10 cellular contexts compared by ENCODE assay signal in genomic region chr10:80413152-80413996, GRCh38. TPM values are rescaled to one million over a fixed set of nuclear protein-coding genes. Genes with fewer than 3 reads are reported as not detected.
DNase-seq lines count a peak whose midpoint lies in the region; ATAC-seq, FAIRE-seq and TF ChIP-seq lines count a peak whose summit lies in the region.
"Had no signal": no experiment of that assay in that cellular context is flagged by ENCODE, and none has a peak within 500 bp of the region (broad histone marks: within the 10 kb centered on the region; RNA-seq: fewer than 3 reads in every experiment).

No MANE protein-coding gene starts in this region.

- H2AFZ ChIP-seq in endothelial cell of umbilical vein (ENCODE audit: low read depth, low read length), result no peak overlapping the region
- H2AFZ ChIP-seq: PC-9 had no signal

- no peaks in the 10 kb centered on the region for H3K9me3 ChIP-seq in Caco-2
- no peaks in the 10 kb centered on the region for H3K9me3 ChIP-seq in endothelial cell of umbilical vein (replicated peaks; ENCODE audit: control insufficient read depth, insufficient read depth, low read length)
- H3K9me3 ChIP-seq: upper lobe of left lung had no signal

- H3K27ac ChIP-seq in endothelial cell of umbilical vein (ENCODE audit: insufficient read depth, low read depth, low read length), result peak overlapping the region; percentile 93
- H3K27ac ChIP-seq: PC-9 had no signal

- peak overlapping the region; percentile 23 for H3K27ac Mint-ChIP-seq in Caco-2 (ENCODE audit: unreplicated experiment)
- peak overlapping the region; percentile 90 for H3K27ac Mint-ChIP-seq in neural crest cell (ENCODE audit: unreplicated experiment)

- H3K27me3 ChIP-seq in Caco-2 (replicated peaks; ENCODE audit: control insufficient read depth, insufficient read depth, low read length) (no peaks in the 10 kb centered on the region), endothelial cell of umbilical vein (ENCODE audit: control insufficient read depth in 2 of 2, insufficient read depth in 2 of 2, low read length in 2 of 2) (no peaks in the 10 kb centered on the region)
- H3K27me3 ChIP-seq: upper lobe of left lung had no signal

- peaks cover 84% of the 10 kb centered on the region for H3K79me2 ChIP-seq in endothelial cell of umbilical vein (ENCODE audit: control insufficient read depth, insufficient read depth, low read length)

- no peak for ATAC-seq in GM21619 (IDR thresholded peaks at IDR 0.05; ENCODE audit: unreplicated experiment)

- POLR2A ChIA-PET in Caco-2 (lab: Charles Lee) (no interaction called here), endothelial cell of umbilical vein (lab: Charles Lee) (no interaction called here)

- peak overlapping the region; percentile 70 for H3K4me2 ChIP-seq in endothelial cell of umbilical vein (ENCODE audit: insufficient read depth, low read length)
- H3K4me2 ChIP-seq: PC-9 had no signal

- H3K9me1 ChIP-seq in endothelial cell of umbilical vein (replicated peaks; ENCODE audit: control insufficient read depth, extremely low read depth, insufficient read depth, low read length), result no peaks in the 10 kb centered on the region

- peak; percentile 89 for FAIRE-seq in endothelial cell of umbilical vein (lab: Jason Lieb, UNC)

- H3K4me3 Mint-ChIP-seq in Caco-2 (ENCODE audit: unreplicated experiment) (no peak overlapping the region), neural crest cell (peak overlapping the region; percentile 72)

- H3K4me3 ChIP-seq in Caco-2 (ENCODE audit: low read depth, low read length) (no peak overlapping the region), endothelial cell of umbilical vein (replicated peaks in 1 of 3; ENCODE audit: insufficient read depth in 1 of 3, low read depth in 1 of 3, low read length in 3 of 3) (peak overlapping the region in 2 of 3 experiments; percentile 29 to 47)
- H3K4me3 ChIP-seq: PC-9, upper lobe of left lung had no signal

- peaks cover 8% of the 10 kb centered on the region for H3K36me3 Mint-ChIP-seq in Caco-2 (ENCODE audit: insufficient read depth, unreplicated experiment)
- H3K36me3 Mint-ChIP-seq in neural crest cell (ENCODE audit: low read depth), result peaks cover 4% of the 10 kb centered on the region

- no peaks in the 10 kb centered on the region for H4K20me1 ChIP-seq in endothelial cell of umbilical vein (replicated peaks; ENCODE audit: control insufficient read depth, extremely low read depth, insufficient read depth, low read length)

- TF ChIP-seq CTCF in Caco-2 (IDR thresholded peaks at IDR 0.05; ENCODE audit: insufficient read depth in 1 of 2, low read depth in 1 of 2, low read length in 1 of 2, severe bottlenecking in 1 of 2, unreplicated experiment in 1 of 2) (no peak), endothelial cell of umbilical vein (IDR thresholded peaks at IDR 0.05; ENCODE audit: extremely low read depth in 1 of 2, insufficient read depth in 1 of 2, low read depth in 1 of 2, low read length in 2 of 2) (no peak), neural crest cell (conservative IDR thresholded peaks at IDR 0.05) (no peak)

- H3K27me3 Mint-ChIP-seq in Caco-2 (ENCODE audit: insufficient read depth, unreplicated experiment), result no peaks in the 10 kb centered on the region
- H3K27me3 Mint-ChIP-seq in neural crest cell (ENCODE audit: low read depth), result no peaks in the 10 kb centered on the region

- BruUV-seq in Caco-2 (replicated peaks; lab: Mats Ljungman, UMichigan) (no TSS peak), endothelial cell of umbilical vein (replicated peaks; lab: Mats Ljungman, UMichigan) (TSS peak; percentile 11)

- H3K4me1 Mint-ChIP-seq in Caco-2 (ENCODE audit: low read depth, unreplicated experiment) (peaks cover 55% of the 10 kb centered on the region), neural crest cell (peaks cover 90% of the 10 kb centered on the region)

- peak overlapping the region; percentile 76 for H3K9ac ChIP-seq in endothelial cell of umbilical vein (replicated peaks; ENCODE audit: extremely low read depth, insufficient read depth, low read length)

- CTCF ChIA-PET in Caco-2 (lab: Charles Lee), result no interaction called here
- CTCF ChIA-PET in endothelial cell of umbilical vein (lab: Charles Lee), result interaction anchor here (1.2 to 3.3 kb wide), 9 partner anchors 10 to 250 kb away, joined by 3 to 29 read pairs (median 7); no protein-coding TSS in a partner anchor

- H3K9me3 Mint-ChIP-seq in Caco-2 (ENCODE audit: unreplicated experiment) (no peaks in the 10 kb centered on the region), neural crest cell (no peaks in the 10 kb centered on the region)

- DNase-seq in Caco-2, result no peak
- DNase-seq in NCI-H510A (lab: John Stamatoyannopoulos, UW), result peak; percentile 23
- peak; percentile 88 for DNase-seq in endothelial cell of umbilical vein (ENCODE audit: low read depth, low spot score)
- no peak for DNase-seq in neural crest cell (ENCODE audit: low read depth, low spot score)
- no peak for DNase-seq in kidney glomerular epithelial cell (lab: John Stamatoyannopoulos, UW)
- DNase-seq in NCI-H2227 treated with DMSO at 0.1 percent for 48 hours (lab: John Stamatoyannopoulos, UW), result no peak
- DNase-seq in GOT3 (lab: John Stamatoyannopoulos, UW), result no peak

- intact Hi-C loops in Caco-2 (cut with micrococcal nuclease; ENCODE audit: unreplicated experiment), result no loop called here
- intact Hi-C loops in endothelial cell of umbilical vein (cut with micrococcal nuclease), result loop anchor here (5.0 kb wide), 1 partner anchor 211 kb away; no protein-coding TSS in a partner anchor

- peak; percentile 47 for TF ChIP-seq POLR2A in endothelial cell of umbilical vein (IDR thresholded peaks at IDR 0.05; ENCODE audit: low read depth, low read length)

- H3K4me1 ChIP-seq in Caco-2 (peaks cover 49% of the 10 kb centered on the region), endothelial cell of umbilical vein (ENCODE audit: control insufficient read depth, extremely low read depth, insufficient read depth, low read length) (peaks cover 73% of the 10 kb centered on the region)

- no peaks in the 10 kb centered on the region; the same call in 1 of the 2 replicates for H3K36me3 ChIP-seq in Caco-2 (ENCODE audit: control insufficient read depth, insufficient read depth, low read length)
- peaks cover 0 to 4% of the 10 kb centered on the region in 2 experiments for H3K36me3 ChIP-seq in endothelial cell of umbilical vein (ENCODE audit: control insufficient read depth in 2 of 2, extremely low read depth in 1 of 2, insufficient read depth in 2 of 2, low read length in 2 of 2)
- H3K36me3 ChIP-seq: upper lobe of left lung had no signal

- dilution Hi-C loops in endothelial cell of umbilical vein (cut with MboI; ENCODE audit: extremely low pct_ligation_motif_present, low sequenced_read_pairs), result no loop called here

TF ChIP-seq in endothelial cell of umbilical vein, 7 proteins besides CTCF, POLR2A, EP300 and RAD21 (continues in another document):
- TF ChIP-seq POLR2AphosphoS5 (IDR thresholded peaks at IDR 0.05; ENCODE audit: insufficient read depth, low read depth, low read length) (peak; percentile 71), GATA2 (IDR thresholded peaks at IDR 0.05; ENCODE audit: insufficient read depth, insufficient read length, low read depth, low read length) (no peak)

RNA-seq across cellular contexts. Expression of gene PRXL2A, which starts 5.0 kb away (rescaled TPM):
- total RNA-seq in Caco-2 (2022), result 82.0 and 88.6 TPM in 2 replicates
- total RNA-seq in endothelial cell of umbilical vein, result 290 and 321 TPM in 2 replicates
- 68.1 and 113 TPM in 2 replicates for polyA plus RNA-seq in endothelial cell of umbilical vein
- 215 and 226 TPM in 2 replicates for polyA plus RNA-seq in endothelial cell of umbilical vein (2011; cell fraction: cytosol; rRNA removed)
- 92.3 and 112 TPM in 2 replicates for polyA plus RNA-seq in endothelial cell of umbilical vein (2011; cell fraction: nucleus; rRNA removed)
- polyA plus RNA-seq in endothelial cell of umbilical vein (2012), result 256 and 281 TPM in 2 replicates
- polyA minus RNA-seq in endothelial cell of umbilical vein, result 99.3 and 99.6 TPM in 2 replicates
- polyA minus RNA-seq in endothelial cell of umbilical vein (2011; cell fraction: cytosol; rRNA and poly(A)+ RNA removed), result 8.0 TPM
- 28.6 and 41.4 TPM in 2 replicates for polyA minus RNA-seq in endothelial cell of umbilical vein (2011; cell fraction: nucleus; rRNA and poly(A)+ RNA removed)
- 156 and 161 TPM in 2 replicates for total RNA-seq in neural crest cell

RNA-seq across cellular contexts. Expression of gene TSPAN14, which starts 40.7 kb away (rescaled TPM):
- 138 and 140 TPM in 2 replicates for total RNA-seq in Caco-2 (2022)
- total RNA-seq in endothelial cell of umbilical vein, result 237 and 242 TPM in 2 replicates
- polyA plus RNA-seq in endothelial cell of umbilical vein, result 210 and 211 TPM in 2 replicates
- polyA plus RNA-seq in endothelial cell of umbilical vein (2011; cell fraction: cytosol; rRNA removed), result 175 and 189 TPM in 2 replicates
- 188 and 193 TPM in 2 replicates for polyA plus RNA-seq in endothelial cell of umbilical vein (2011; cell fraction: nucleus; rRNA removed)
- 199 and 207 TPM in 2 replicates for polyA plus RNA-seq in endothelial cell of umbilical vein (2012)
- 175 and 203 TPM in 2 replicates for polyA minus RNA-seq in endothelial cell of umbilical vein
- polyA minus RNA-seq in endothelial cell of umbilical vein (2011; cell fraction: cytosol; rRNA and poly(A)+ RNA removed), result 8.0 TPM
- polyA minus RNA-seq in endothelial cell of umbilical vein (2011; cell fraction: nucleus; rRNA and poly(A)+ RNA removed), result 82.2 and 84.2 TPM in 2 replicates
- 140 and 144 TPM in 2 replicates for total RNA-seq in neural crest cell

RNA-seq across cellular contexts. Expression of gene DYDC2, which starts 56.8 kb away (rescaled TPM):
- 0.23 TPM in 1 of 2 replicates, not detected in the other for total RNA-seq in Caco-2 (2022)
- not detected in 2 replicates for total RNA-seq in endothelial cell of umbilical vein
- polyA plus RNA-seq in endothelial cell of umbilical vein, result not detected in 2 replicates
- polyA plus RNA-seq in endothelial cell of umbilical vein (2011; cell fraction: cytosol; rRNA removed), result not detected in 2 replicates
- polyA plus RNA-seq in endothelial cell of umbilical vein (2011; cell fraction: nucleus; rRNA removed), result not detected in 2 replicates
- polyA plus RNA-seq in endothelial cell of umbilical vein (2012), result not detected in 2 replicates
- not detected in 2 replicates for polyA minus RNA-seq in endothelial cell of umbilical vein
- not detected for polyA minus RNA-seq in endothelial cell of umbilical vein (2011; cell fraction: cytosol; rRNA and poly(A)+ RNA removed)
- polyA minus RNA-seq in endothelial cell of umbilical vein (2011; cell fraction: nucleus; rRNA and poly(A)+ RNA removed), result not detected in 2 replicates
- total RNA-seq in neural crest cell, result 2.5 and 3.5 TPM in 2 replicates
- total RNA-seq: PC-9 had no signal

RNA-seq across cellular contexts. Expression of gene DYDC1, which starts 56.8 kb away (rescaled TPM):
- total RNA-seq in Caco-2 (2022), result not detected in 2 replicates
- not detected in 2 replicates for total RNA-seq in endothelial cell of umbilical vein
- polyA plus RNA-seq in endothelial cell of umbilical vein, result not detected in 2 replicates
- not detected in 2 replicates for polyA plus RNA-seq in endothelial cell of umbilical vein (2011; cell fraction: cytosol; rRNA removed)
- not detected in 2 replicates for polyA plus RNA-seq in endothelial cell of umbilical vein (2011; cell fraction: nucleus; rRNA removed)
- not detected in 2 replicates for polyA plus RNA-seq in endothelial cell of umbilical vein (2012)
- polyA minus RNA-seq in endothelial cell of umbilical vein, result not detected in 2 replicates
- not detected for polyA minus RNA-seq in endothelial cell of umbilical vein (2011; cell fraction: cytosol; rRNA and poly(A)+ RNA removed)
- not detected in 2 replicates for polyA minus RNA-seq in endothelial cell of umbilical vein (2011; cell fraction: nucleus; rRNA and poly(A)+ RNA removed)
- not detected in 2 replicates for total RNA-seq in neural crest cell
- total RNA-seq: PC-9 had no signal

Comparison
In these comparisons a context has a peak if more than half of its experiments do, and no peak if none do; other contexts are left out.
1. DNase-seq: peak in NCI-H510A (single experiment) and endothelial cell of umbilical vein (single experiment); none in Caco-2 (0 of 2), neural crest cell (single experiment), kidney glomerular epithelial cell (single experiment), NCI-H2227 treated with DMSO at 0.1 percent for 48 hours (single experiment) and GOT3 (single experiment).